ENCODE assay signal across 18 cellular contexts in genomic region chr13:99862243-99862642, GRCh38.
A peak's percentile ranks its signal among the peaks of the same experiment; 100 is the strongest.
DNase-seq lines count a peak whose midpoint lies in the region; ATAC-seq, FAIRE-seq and TF ChIP-seq lines count a peak whose summit lies in the region.
"Had no signal": no experiment of that assay in that cellular context is flagged by ENCODE, and none has a peak within 500 bp of the region (broad histone marks: within the 10 kb centered on the region; RNA-seq: fewer than 3 reads in every experiment).

No MANE protein-coding gene starts in this region.

- H3K4me3 Mint-ChIP-seq in nephron progenitor cell, result no peak overlapping the region
- H3K4me3 Mint-ChIP-seq: B cell; CD4-positive, alpha-beta T cell had no signal

- TF ChIP-seq CTCF in nephron progenitor cell (IDR thresholded peaks at IDR 0.05), result no peak

- no peak overlapping the region for H3K4me3 ChIP-seq in effector memory CD4-positive, alpha-beta T cell (ENCODE audit: insufficient read depth, low read depth, low read length, poor library complexity, severe bottlenecking)
- H3K4me3 ChIP-seq: GM12878 had no signal

- no peaks in the 10 kb centered on the region for H3K27me3 ChIP-seq in effector memory CD4-positive, alpha-beta T cell (replicated peaks; ENCODE audit: control insufficient read depth, insufficient read depth, low read length, poor library complexity, severe bottlenecking)

- no peaks in the 10 kb centered on the region for H3K36me3 ChIP-seq in effector memory CD4-positive, alpha-beta T cell (ENCODE audit: control insufficient read depth, insufficient read depth, low read length)

- peak overlapping the region; percentile 5 for H3K27ac Mint-ChIP-seq in nephron progenitor cell
- H3K27ac Mint-ChIP-seq: B cell; CD4-positive, alpha-beta T cell had no signal

- no peaks in the 10 kb centered on the region for H3K9me3 ChIP-seq in effector memory CD4-positive, alpha-beta T cell (ENCODE audit: control insufficient read depth, low read length)

- FAIRE-seq in H54 (lab: Jason Lieb, UNC), result peak; percentile 75
- FAIRE-seq: A204.1, GM12878, GM18507, HepG2 had no signal

- no peaks in the 10 kb centered on the region for H3K27me3 Mint-ChIP-seq in nephron progenitor cell (ENCODE audit: low read depth, poor library complexity)
- H3K27me3 Mint-ChIP-seq: B cell; CD4-positive, alpha-beta T cell had no signal

- no peaks in the 10 kb centered on the region for H3K36me3 Mint-ChIP-seq in nephron progenitor cell (ENCODE audit: low read depth)

- ATAC-seq in GM21526 (IDR thresholded peaks at IDR 0.05; ENCODE audit: low FRiP score, unreplicated experiment), result no peak
- ATAC-seq: GM12878, HCT116, HepG2 had no signal

- no peak for TF ChIP-seq POLR2A in H54 (IDR thresholded peaks at IDR 0.05; ENCODE audit: low read depth, low read length)

- H3K27ac ChIP-seq in effector memory CD4-positive, alpha-beta T cell (ENCODE audit: insufficient read depth, low read length, poor library complexity, severe bottlenecking), result no peak overlapping the region

- H3K9me3 Mint-ChIP-seq in nephron progenitor cell, result no peaks in the 10 kb centered on the region
- H3K9me3 Mint-ChIP-seq: CD4-positive, alpha-beta T cell had no signal

- no peaks in the 10 kb centered on the region for H3K4me1 ChIP-seq in effector memory CD4-positive, alpha-beta T cell (ENCODE audit: control insufficient read depth, insufficient read depth, low read length, poor library complexity, severe bottlenecking)

- DNase-seq in G401 (ENCODE audit: low spot score) (peak; percentile 63), H54 (ENCODE audit: insufficient read length, low spot score) (no peak), cerebellar cortex (ENCODE audit: low spot score) (peak; percentile 58), nephron progenitor cell (no peak), NCI-H128 (lab: John Stamatoyannopoulos, UW; ENCODE audit: unreplicated experiment) (no peak), SHP77 treated with DMSO at 0.1 percent for 48 hours (lab: John Stamatoyannopoulos, UW) (no peak)
- no peak for DNase-seq in effector memory CD4-positive, alpha-beta T cell
- DNase-seq: Calu3; CD4-positive, alpha-beta T cell; DMS 273 treated with DMSO at 0.1 percent for 48 hours; GOT3 had no signal

- H3K4me1 Mint-ChIP-seq in nephron progenitor cell, result peaks cover 73% of the 10 kb centered on the region
- H3K4me1 Mint-ChIP-seq: B cell had no signal

- in situ Hi-C loops in G401 (cut with HindIII; ENCODE audit: low sequenced_read_pairs), result no loop called here

Comparison
In these comparisons a context has a peak if more than half of its experiments do, and no peak if none do; other contexts are left out.
1. DNase-seq: peak in G401 (single experiment) and cerebellar cortex (single experiment); none in H54 (single experiment), nephron progenitor cell (single experiment), NCI-H128 (single experiment), SHP77 treated with DMSO at 0.1 percent for 48 hours (single experiment) and effector memory CD4-positive, alpha-beta T cell (0 of 3).